ENCODE assay signal across 8 cellular contexts in the genomic region with DNA sequence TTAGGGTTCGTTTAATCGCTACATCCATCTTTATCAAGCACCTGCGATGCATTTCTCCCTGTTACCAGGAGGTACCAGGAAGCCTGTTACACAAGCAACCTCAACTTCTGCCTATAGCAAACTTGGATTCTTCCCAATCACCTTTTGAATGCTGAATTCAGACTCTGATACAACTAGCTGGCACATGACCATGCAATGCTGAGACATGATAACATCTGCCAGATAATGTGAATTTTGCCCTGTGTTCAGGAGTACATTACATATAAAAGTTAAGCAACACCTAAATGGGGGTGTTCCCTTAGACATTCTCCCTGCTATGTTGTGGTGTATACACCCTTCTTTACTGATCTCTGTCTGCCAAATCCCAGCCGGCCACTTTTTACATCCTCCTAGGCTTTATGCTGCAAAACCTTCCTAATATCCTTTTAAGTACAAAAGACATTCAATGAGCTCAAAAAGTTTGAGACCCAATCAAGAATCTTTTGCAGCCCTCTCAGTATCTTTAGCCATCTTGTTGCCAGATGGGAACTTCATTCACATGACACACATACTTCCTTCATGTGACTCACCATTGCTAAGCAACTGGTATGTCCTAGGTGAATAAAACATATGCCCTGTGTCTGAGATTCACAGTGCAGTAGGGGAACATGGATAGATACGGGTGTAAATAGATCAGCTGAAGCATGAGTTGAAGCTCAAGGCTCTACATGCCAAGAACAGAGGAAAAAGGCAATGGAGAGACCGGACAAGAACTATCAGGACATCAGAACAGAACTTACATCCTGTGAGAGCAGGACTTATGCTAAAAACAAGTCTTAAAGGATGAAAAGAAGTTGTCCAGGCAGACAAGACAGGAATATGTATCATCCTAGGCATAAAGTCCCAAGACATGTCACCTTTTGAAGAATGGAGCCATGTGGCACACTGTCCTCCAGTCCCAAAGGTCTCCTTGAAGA.
A peak's percentile ranks its signal among the peaks of the same experiment; 100 is the strongest.
DNase-seq lines count a peak whose midpoint lies in the region; ATAC-seq, FAIRE-seq and TF ChIP-seq lines count a peak whose summit lies in the region.

No MANE protein-coding gene starts in this region.

- CTCF ChIA-PET in HepG2 (lab: Yijun Ruan, JAX; ENCODE audit: low intra/inter-chr PET ratio, low total read pairs): interaction anchor here (0.8 to 2.7 kb wide), 5 partner anchors 52 to 265 kb away, joined by 3 to 13 read pairs (median 8); partner anchors contain the start of gene LPIN3

- H3K36me3 ChIP-seq in breast epithelium: no peaks in the 10 kb centered on the region
- no peaks in the 10 kb centered on the region for H3K36me3 ChIP-seq in HepG2 (replicated peaks in 1 of 2; ENCODE audit: control insufficient read depth in 1 of 2, insufficient read depth in 2 of 2, low read length in 2 of 2)
- H3K36me3 ChIP-seq in SJCRH30: no peaks in the 10 kb centered on the region

- H3K9me3 Mint-ChIP-seq in type B pancreatic cell: peaks cover 5% of the 10 kb centered on the region

- H3K4me2 ChIP-seq in HepG2 (ENCODE audit: low read depth, low read length): peak overlapping the region; percentile 66

- H3K4me3 ChIP-seq in breast epithelium (peak overlapping the region in 2 of 3 donors; percentile 36 to 55), HepG2 (replicated peaks in 1 of 3; ENCODE audit: insufficient read depth in 1 of 3, low read depth in 2 of 3, low read length in 3 of 3) (no peak overlapping the region), SJCRH30 (no peak overlapping the region)

- peak overlapping the region; percentile 3 for H3K4me3 Mint-ChIP-seq in type B pancreatic cell

- POLR2A ChIA-PET in HepG2 (lab: Yijun Ruan, JAX): interaction anchor here (1.1 kb wide), 1 partner anchor 98 kb away, joined by 3 read pairs; no protein-coding TSS in a partner anchor

- no peaks in the 10 kb centered on the region for H4K20me1 ChIP-seq in HepG2 (ENCODE audit: insufficient read depth, low read length)

- DNase-seq in NOMO-1 treated with DMSO at 0.1 percent for 48 hours (lab: John Stamatoyannopoulos, UW; ENCODE audit: unreplicated experiment) (peak; percentile 14), NOMO-1 treated with dmso at 0.1 percent for 144 hours (lab: John Stamatoyannopoulos, UW; ENCODE audit: unreplicated experiment) (no peak), breast epithelium (ENCODE audit: low spot score in 2 of 2) (no peak), HepG2 (ENCODE audit: low spot score) (no peak), type B pancreatic cell (ENCODE audit: extremely low spot score, unreplicated experiment) (no peak), GM13977 (ENCODE audit: low spot score) (no peak), DMS79 treated with DMSO at 0.1 percent for 48 hours (lab: John Stamatoyannopoulos, UW) (no peak), SJCRH30 (no peak)

- H3K9ac ChIP-seq in HepG2 (ENCODE audit: insufficient read depth, low read depth, low read length): no peak overlapping the region

- H3K4me1 ChIP-seq in breast epithelium: peaks cover 0 to 3% of the 10 kb centered on the region in 2 donors
- H3K4me1 ChIP-seq in HepG2 (ENCODE audit: insufficient read depth, low read length): peaks cover 30% of the 10 kb centered on the region
- peaks cover 4% of the 10 kb centered on the region for H3K4me1 ChIP-seq in SJCRH30

- H2AFZ ChIP-seq in HepG2 (ENCODE audit: low read length): no peak overlapping the region

- H3K27me3 Mint-ChIP-seq in type B pancreatic cell: no peaks in the 10 kb centered on the region

- no TSS peak for BruUV-seq in HepG2 (replicated peaks; lab: Mats Ljungman, UMichigan)

- no peak for FAIRE-seq in HepG2 (lab: Jason Lieb, UNC)

- intact Hi-C loops in breast epithelium (cut with DNase I; ENCODE audit: low total_unique reads) (loop anchor here (10.0 kb wide), 1 partner anchor 58 kb away; no protein-coding TSS in a partner anchor), HepG2 (cut with micrococcal nuclease; ENCODE audit: unreplicated experiment) (loop anchor here (1.0 to 5.0 kb wide), 5 partner anchors 60 to 265 kb away; partner anchors contain the start of genes LPIN3 and ZHX3)

- no peaks in the 10 kb centered on the region for H3K9me3 ChIP-seq in breast epithelium
- H3K9me3 ChIP-seq in HepG2 (ENCODE audit: low read length): no peaks in the 10 kb centered on the region
- H3K9me3 ChIP-seq in SJCRH30 (replicated peaks): peaks cover 7% of the 10 kb centered on the region; the same call in 1 of the 2 replicates

- H3K27me3 ChIP-seq in breast epithelium (no peaks in the 10 kb centered on the region), HepG2 (ENCODE audit: control insufficient read depth in 1 of 2, insufficient read depth in 2 of 2, low read length in 2 of 2) (no peaks in the 10 kb centered on the region; a peak in 1 of 5 replicates), SJCRH30 (no peaks in the 10 kb centered on the region)

- no peak for TF ChIP-seq CTCF in breast epithelium (IDR thresholded peaks at IDR 0.05)
- TF ChIP-seq CTCF in HepG2 (CRISPR knock-in tag; IDR thresholded peaks at IDR 0.05): no peak
- no peak for TF ChIP-seq CTCF in type B pancreatic cell (conservative IDR thresholded peaks at IDR 0.05)
- no peak for TF ChIP-seq CTCF in GM13977 (IDR thresholded peaks at IDR 0.05; ENCODE audit: extremely low read depth, insufficient read depth, missing control alignments)

- TF ChIP-seq POLR2A in breast epithelium (IDR thresholded peaks at IDR 0.05) (no peak), HepG2 (IDR thresholded peaks at IDR 0.05; ENCODE audit: insufficient read depth in 1 of 2, low read depth in 2 of 2, low read length in 2 of 2) (no peak)

- no peaks in the 10 kb centered on the region for H3K79me2 ChIP-seq in HepG2 (ENCODE audit: insufficient read depth, low read length)

- 93% methylated on average over 6 of the region's 6 CpGs for WGBS in HepG2 (ENCODE audit: low lambda C conversion rate)

- TF ChIP-seq EP300 in HepG2 (IDR thresholded peaks at IDR 0.05; ENCODE audit: low read depth in 2 of 2, low read length in 2 of 2): no peak
- TF ChIP-seq EP300 in HepG2 (CRISPR knock-in tag; IDR thresholded peaks at IDR 0.05; ENCODE audit: borderline replicate concordance): no peak

- peak; percentile 32 for ATAC-seq in HepG2

- peak overlapping the region; percentile 25 for H3K27ac Mint-ChIP-seq in type B pancreatic cell

- no peaks in the 10 kb centered on the region for H3K36me3 Mint-ChIP-seq in type B pancreatic cell

- TF ChIP-seq RAD21 in HepG2 (CRISPR knock-in tag; IDR thresholded peaks at IDR 0.05): no peak

- peaks cover 24% of the 10 kb centered on the region for H3K4me1 Mint-ChIP-seq in type B pancreatic cell (ENCODE audit: unreplicated experiment)

- in situ Hi-C loops in HepG2 (cut with HindIII; ENCODE audit: extremely low pct_ligation_motif_present, low pct_unique_long_range_greater_than_20kb) (no loop called here), GM13977 (cut with MboI; ENCODE audit: low pct_unique_long_range_greater_than_20kb, low sequenced_read_pairs, unreplicated experiment) (no loop called here)

- H3K27ac ChIP-seq in breast epithelium (peak overlapping the region; percentile 86 to 92), HepG2 (ENCODE audit: extremely low read length, insufficient read depth, low read length) (no peak overlapping the region), SJCRH30 (no peak overlapping the region)

TF ChIP-seq in HepG2, 621 proteins besides CTCF, POLR2A, EP300 and RAD21:
- no peak for TF ChIP-seq ZNF577 (CRISPR knock-in tag; IDR thresholded peaks at IDR 0.05; ENCODE audit: borderline replicate concordance, low read depth)
- 0 out of 2 replicates have a peak, but pooled peaks have one; percentile 13 for TF ChIP-seq NAIF1 (CRISPR knock-in tag; IDR thresholded peaks at IDR 0.05; ENCODE audit: borderline replicate concordance)
TF ChIP-seq in HepG2: peak in this region for 1.

Comparison
In these comparisons a context has a peak if more than half of its experiments do, and no peak if none do; other contexts are left out.
1. H3K27ac ChIP-seq: peak in breast epithelium (2 of 2); none in HepG2 (single experiment) and SJCRH30 (single experiment).
2. H3K4me3 ChIP-seq: peak in breast epithelium (2 of 3); none in HepG2 (0 of 3) and SJCRH30 (single experiment).